In the genomic region with DNA sequence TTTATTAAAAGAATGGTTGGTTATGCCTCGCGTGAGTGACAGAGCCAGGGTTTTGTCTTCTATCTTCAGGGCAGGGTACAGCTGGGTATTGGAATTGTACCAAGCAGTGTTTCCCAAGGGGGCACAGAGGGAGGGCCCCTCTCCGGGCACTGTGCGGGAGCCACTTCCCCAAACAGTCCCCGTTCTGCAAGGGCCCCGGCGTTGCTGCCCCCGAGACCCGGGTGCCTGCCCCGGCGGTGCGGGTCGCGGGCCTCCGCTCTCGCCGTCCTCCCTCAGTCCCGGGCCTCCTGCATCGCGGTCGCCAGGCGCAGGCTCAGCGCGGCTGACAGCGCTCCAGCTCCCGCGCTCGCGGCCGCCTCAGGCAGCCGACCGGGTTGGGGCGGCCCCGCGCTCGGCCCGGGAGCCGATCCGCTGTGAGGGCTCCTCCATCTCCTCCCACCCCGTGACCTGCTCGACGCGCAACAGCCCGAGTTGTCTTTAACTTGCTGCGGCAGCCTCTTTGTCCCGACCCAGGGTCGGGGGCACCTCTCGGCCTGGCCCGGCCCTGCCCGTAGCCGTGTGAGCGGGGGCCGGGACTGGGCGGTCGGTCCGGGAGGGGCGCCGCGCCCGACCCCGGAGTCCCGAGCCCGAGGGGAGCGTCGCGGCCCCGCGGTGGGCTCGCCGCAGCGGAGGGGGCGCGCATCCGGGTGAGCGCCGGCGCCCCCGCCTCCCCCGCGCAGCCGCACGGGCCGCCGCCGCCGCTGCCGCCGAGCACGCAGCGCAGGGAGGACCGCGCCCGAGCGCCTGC, we compare ENCODE assay signal across 8 cellular contexts. TPM values are rescaled to one million over a fixed set of nuclear protein-coding genes. Genes with fewer than 3 reads are reported as not detected.
A peak's percentile ranks its signal among the peaks of the same experiment; 100 is the strongest.
DNase-seq lines count a peak whose midpoint lies in the region; ATAC-seq and TF ChIP-seq lines count a peak whose summit lies in the region.

No MANE protein-coding gene starts in this region.

- no peaks in the 10 kb centered on the region for H3K27me3 ChIP-seq in endocrine pancreas (ENCODE audit: control insufficient read depth, insufficient read depth, low read length)

- peak overlapping the region; percentile 38 for H3K9ac ChIP-seq in endocrine pancreas (ENCODE audit: control insufficient read depth, insufficient read depth, low read length)

- H3K4me3 ChIP-seq in endocrine pancreas (ENCODE audit: control insufficient read depth, insufficient read depth, low read length) = peak overlapping the region; percentile 37

- peak overlapping the region; percentile 34 for H3K27ac Mint-ChIP-seq in mesothelial cell of epicardium

- DNase-seq in NK-92 treated with Interleukin-12 subunit alpha and Interleukin-12 subunit beta, amount 100 ng/mL, for 24 hours (lab: John Stamatoyannopoulos, UW) = peak; percentile 30
- DNase-seq in NK-92 (lab: John Stamatoyannopoulos, UW; ENCODE audit: unreplicated experiment) (no peak), NCI-H2227 treated with DMSO at 0.1 percent for 48 hours (lab: John Stamatoyannopoulos, UW) (peak; percentile 29), mesothelial cell of epicardium (ENCODE audit: low spot score in 2 of 2, unreplicated experiment in 2 of 2) (peak; percentile 33 to 66)
- DNase-seq in activated CD8-positive, alpha-beta memory T cell treated with anti-CD3 and anti-CD28 coated beads for 24 hours = peak; percentile 83
- DNase-seq in stimulated activated CD8-positive, alpha-beta memory T cell treated with anti-CD3 and anti-CD28 coated beads, Interleukin-2, amount 100 ng/mL, for 48 hours (ENCODE audit: low read depth in 2 of 2) = peak; percentile 11 to 26

- ATAC-seq in HG02763 (IDR thresholded peaks at IDR 0.05; ENCODE audit: unreplicated experiment) = peak; percentile 36

- H3K27me3 Mint-ChIP-seq in mesothelial cell of epicardium (ENCODE audit: low read depth) = peaks cover 2% of the 10 kb centered on the region

- H3K36me3 ChIP-seq in endocrine pancreas (ENCODE audit: control insufficient read depth, insufficient read depth, low read length) = no peaks in the 10 kb centered on the region

- peaks cover 25% of the 10 kb centered on the region for H3K9me3 Mint-ChIP-seq in mesothelial cell of epicardium

- peaks cover 19% of the 10 kb centered on the region for H3K36me3 Mint-ChIP-seq in mesothelial cell of epicardium

- H3K4me3 Mint-ChIP-seq in mesothelial cell of epicardium = peak overlapping the region; percentile 64

- H3K4me1 ChIP-seq in endocrine pancreas (ENCODE audit: control insufficient read depth, insufficient read depth, low read length) = no peaks in the 10 kb centered on the region

- no peaks in the 10 kb centered on the region for H3K9me3 ChIP-seq in endocrine pancreas (ENCODE audit: control insufficient read depth, low read length)

- H3K4me1 Mint-ChIP-seq in mesothelial cell of epicardium = peaks cover 18% of the 10 kb centered on the region

- TF ChIP-seq CTCF in mesothelial cell of epicardium (IDR thresholded peaks at IDR 0.05; ENCODE audit: unreplicated experiment) = no peak

RNA-seq across cellular contexts. Expression of a gene that starts 0.6 kb away (rescaled TPM):
- total RNA-seq in mesothelial cell of epicardium = 80.7 to 95.5 TPM (median 85.0 TPM) in 3 replicates
